Comparison of ENCODE assay signal across 8 cellular contexts in the genomic region with DNA sequence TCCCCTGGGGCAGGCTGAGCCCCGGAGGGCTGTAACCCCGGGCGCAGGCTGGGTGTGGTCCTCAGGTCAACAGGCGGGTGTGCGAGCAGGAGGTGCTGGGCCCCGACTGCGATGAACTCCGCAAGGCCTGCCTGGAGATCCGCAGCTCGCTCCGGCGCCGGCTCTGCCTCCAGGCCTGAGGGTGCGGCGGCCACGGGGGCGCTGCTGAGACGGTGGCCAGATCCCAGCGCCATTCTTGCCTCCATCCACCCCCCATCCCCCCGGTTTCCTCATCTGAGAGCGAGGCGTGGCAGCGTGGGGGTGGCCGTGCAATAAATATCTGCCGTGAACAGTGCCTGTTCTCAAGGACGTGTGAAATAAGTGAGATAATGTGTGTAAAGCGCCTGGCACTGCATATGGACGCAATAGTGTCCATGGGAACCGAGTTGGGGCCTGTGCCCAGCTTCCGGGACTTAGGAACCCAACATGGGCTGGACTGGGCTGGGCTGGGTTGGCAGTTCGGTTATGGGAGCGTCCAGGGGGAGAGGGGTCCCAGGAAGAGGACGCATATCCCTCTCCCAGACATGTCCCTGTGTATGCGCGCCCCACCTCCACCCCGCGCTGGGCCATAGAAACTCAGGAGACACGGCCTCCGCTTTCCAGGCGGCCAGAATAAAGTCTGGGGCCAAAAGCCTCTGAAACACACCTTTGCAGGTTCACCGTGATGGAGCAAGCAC. TPM values are rescaled to one million over a fixed set of nuclear protein-coding genes. Genes with fewer than 3 reads are reported as not detected.
DNase-seq lines count a peak whose midpoint lies in the region; ATAC-seq and FAIRE-seq lines count a peak whose summit lies in the region.
"Had no signal": no experiment of that assay in that cellular context is flagged by ENCODE, and none has a peak within 500 bp of the region (broad histone marks: within the 10 kb centered on the region; RNA-seq: fewer than 3 reads in every experiment).

No MANE protein-coding gene starts in this region.

- DNase-seq in GDM1 (lab: John Stamatoyannopoulos, UW): peak; percentile 27
- no peak for DNase-seq in NT2/D1 (ENCODE audit: low read depth, low spot score)
- DNase-seq in activated naive CD4-positive, alpha-beta T cell treated with Interleukin-2 at 50 U/mL for 16 hours: peak; percentile 55
- DNase-seq in foreskin melanocyte: peak; percentile 54
- DNase-seq in natural killer cell treated with Interleukin-12 subunit alpha and Interleukin-12 subunit beta and Interleukin-15 and Interleukin-18, amount 100 ng/mL, for 72 hours (ENCODE audit: low spot score): no peak
- peak; percentile 75 for DNase-seq in urothelium cell line (ENCODE audit: low spot score)

- peaks cover 25 to 28% of the 10 kb centered on the region in 2 donors for H3K4me1 Mint-ChIP-seq in natural killer cell treated with Interleukin-12 subunit alpha and Interleukin-12 subunit beta and Interleukin-15 and Interleukin-18, amount 100 ng/mL, for 72 hours (ENCODE audit: low read depth in 2 of 2)

- peak overlapping the region; percentile 95 for H3K9ac ChIP-seq in NT2/D1 (ENCODE audit: insufficient read length, low read depth)

- H3K36me3 ChIP-seq in NT2/D1 (ENCODE audit: insufficient read depth, insufficient read length, low read length): no peaks in the 10 kb centered on the region

- H3K9me3 ChIP-seq in NT2/D1 (ENCODE audit: insufficient read depth, low read length): no peaks in the 10 kb centered on the region

- peak overlapping the region; percentile 90 for H3K4me3 ChIP-seq in NT2/D1 (ENCODE audit: insufficient read length, low read depth)

- peaks cover 27% of the 10 kb centered on the region for H3K27me3 ChIP-seq in NT2/D1 (ENCODE audit: insufficient read depth, insufficient read length)

- peak; percentile 11 for ATAC-seq in HG02642 (IDR thresholded peaks at IDR 0.05; ENCODE audit: poor library complexity, unreplicated experiment)
- peak; percentile 25 to 46 for ATAC-seq in natural killer cell treated with Interleukin-12 subunit alpha and Interleukin-12 subunit beta and Interleukin-15 and Interleukin-18, amount 100 ng/mL, for 72 hours

- no peak for FAIRE-seq in urothelium cell line (lab: Jason Lieb, UNC)
- FAIRE-seq: colon had no signal

- H3K27me3 Mint-ChIP-seq in natural killer cell treated with Interleukin-12 subunit alpha and Interleukin-12 subunit beta and Interleukin-15 and Interleukin-18, amount 100 ng/mL, for 72 hours: no peaks in the 10 kb centered on the region

- no peaks in the 10 kb centered on the region for H3K36me3 Mint-ChIP-seq in natural killer cell treated with Interleukin-12 subunit alpha and Interleukin-12 subunit beta and Interleukin-15 and Interleukin-18, amount 100 ng/mL, for 72 hours

- H3K9me3 Mint-ChIP-seq in natural killer cell treated with Interleukin-12 subunit alpha and Interleukin-12 subunit beta and Interleukin-15 and Interleukin-18, amount 100 ng/mL, for 72 hours: no peaks in the 10 kb centered on the region

- H3K4me1 ChIP-seq in NT2/D1 (ENCODE audit: insufficient read depth, insufficient read length): peaks cover 20% of the 10 kb centered on the region

- peak overlapping the region; percentile 88 for H3K4me3 Mint-ChIP-seq in natural killer cell treated with Interleukin-12 subunit alpha and Interleukin-12 subunit beta and Interleukin-15 and Interleukin-18, amount 100 ng/mL, for 72 hours

- H3K27ac Mint-ChIP-seq in natural killer cell treated with Interleukin-12 subunit alpha and Interleukin-12 subunit beta and Interleukin-15 and Interleukin-18, amount 100 ng/mL, for 72 hours: peak overlapping the region; percentile 85 to 93

RNA-seq across cellular contexts. Expression of a gene that starts 15.0 kb away (rescaled TPM):
- 10 to 100 TPM in 1 of 2 donors, 1 to 10 TPM in 1; 8.5 to 11.6 TPM for total RNA-seq in natural killer cell treated with Interleukin-12 subunit alpha and Interleukin-12 subunit beta and Interleukin-15 and Interleukin-18, amount 100 ng/mL, for 72 hours

RNA-seq across cellular contexts. Expression of a gene that starts 37.4 kb away (rescaled TPM):
- total RNA-seq in natural killer cell treated with Interleukin-12 subunit alpha and Interleukin-12 subunit beta and Interleukin-15 and Interleukin-18, amount 100 ng/mL, for 72 hours: not detected

RNA-seq across cellular contexts. Expression of a gene that starts 38.2 kb away (rescaled TPM):
- not detected for total RNA-seq in natural killer cell treated with Interleukin-12 subunit alpha and Interleukin-12 subunit beta and Interleukin-15 and Interleukin-18, amount 100 ng/mL, for 72 hours

RNA-seq across cellular contexts. Expression of a gene that starts 50.7 kb away (rescaled TPM):
- under 1 TPM in 1 of 2 donors, not detected in 1; 0.22 TPM for total RNA-seq in natural killer cell treated with Interleukin-12 subunit alpha and Interleukin-12 subunit beta and Interleukin-15 and Interleukin-18, amount 100 ng/mL, for 72 hours

Comparison
In these comparisons a context has a peak if more than half of its experiments do, and no peak if none do; other contexts are left out.
1. DNase-seq: peak in GDM1 (single experiment), activated naive CD4-positive, alpha-beta T cell treated with Interleukin-2 at 50 U/mL for 16 hours (single experiment), foreskin melanocyte (single experiment) and urothelium cell line (single experiment); none in NT2/D1 (single experiment) and natural killer cell treated with Interleukin-12 subunit alpha and Interleukin-12 subunit beta and Interleukin-15 and Interleukin-18, amount 100 ng/mL, for 72 hours (single experiment).